Comparison of ENCODE assay signal across 8 cellular contexts in the genomic region with DNA sequence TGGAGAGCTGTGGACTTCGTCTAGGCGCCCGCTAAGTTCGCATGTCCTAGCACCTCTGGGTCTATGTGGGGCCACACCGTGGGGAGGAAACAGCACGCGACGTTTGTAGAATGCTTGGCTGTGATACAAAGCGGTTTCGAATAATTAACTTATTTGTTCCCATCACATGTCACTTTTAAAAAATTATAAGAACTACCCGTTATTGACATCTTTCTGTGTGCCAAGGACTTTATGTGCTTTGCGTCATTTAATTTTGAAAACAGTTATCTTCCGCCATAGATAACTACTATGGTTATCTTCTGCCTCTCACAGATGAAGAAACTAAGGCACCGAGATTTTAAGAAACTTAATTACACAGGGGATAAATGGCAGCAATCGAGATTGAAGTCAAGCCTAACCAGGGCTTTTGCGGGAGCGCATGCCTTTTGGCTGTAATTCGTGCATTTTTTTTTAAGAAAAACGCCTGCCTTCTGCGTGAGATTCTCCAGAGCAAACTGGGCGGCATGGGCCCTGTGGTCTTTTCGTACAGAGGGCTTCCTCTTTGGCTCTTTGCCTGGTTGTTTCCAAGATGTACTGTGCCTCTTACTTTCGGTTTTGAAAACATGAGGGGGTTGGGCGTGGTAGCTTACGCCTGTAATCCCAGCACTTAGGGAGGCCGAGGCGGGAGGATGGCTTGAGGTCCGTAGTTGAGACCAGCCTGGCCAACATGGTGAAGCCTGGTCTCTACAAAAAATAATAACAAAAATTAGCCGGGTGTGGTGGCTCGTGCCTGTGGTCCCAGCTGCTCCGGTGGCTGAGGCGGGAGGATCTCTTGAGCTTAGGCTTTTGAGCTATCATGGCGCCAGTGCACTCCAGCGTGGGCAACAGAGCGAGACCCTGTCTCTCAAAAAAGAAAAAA. TPM values are rescaled to one million over a fixed set of nuclear protein-coding genes. Genes with fewer than 3 reads are reported as not detected.
DNase-seq lines count a peak whose midpoint lies in the region; ATAC-seq and TF ChIP-seq lines count a peak whose summit lies in the region.

No MANE protein-coding gene starts in this region.

- H3K4me3 Mint-ChIP-seq in activated naive CD4-positive, alpha-beta T cell treated with anti-CD3 and anti-CD28 coated beads for 36 hours: peak overlapping the region; percentile 99

- peak overlapping the region; percentile 90 for H3K4me3 ChIP-seq in DOHH2 (ENCODE audit: low read length)
- peak overlapping the region; percentile 88 for H3K4me3 ChIP-seq in HL-60 (replicated peaks; ENCODE audit: insufficient read depth, low read length)
- H3K4me3 ChIP-seq in RWPE2 (ENCODE audit: severe bottlenecking): peak overlapping the region; percentile 89
- H3K4me3 ChIP-seq in neural cell (ENCODE audit: low read length): peak overlapping the region; percentile 78
- H3K4me3 ChIP-seq in upper lobe of right lung: peak overlapping the region; percentile 96

- H4K20me1 ChIP-seq in DOHH2 (ENCODE audit: control insufficient read depth, insufficient read depth, low read depth, low read length): peaks cover 34% of the 10 kb centered on the region; the same call in 1 of the 2 replicates
- no peaks in the 10 kb centered on the region for H4K20me1 ChIP-seq in neural cell (ENCODE audit: insufficient read depth)

- peaks cover 43% of the 10 kb centered on the region for H3K4me1 Mint-ChIP-seq in activated naive CD4-positive, alpha-beta T cell treated with anti-CD3 and anti-CD28 coated beads for 36 hours (ENCODE audit: low read depth)

- no peak for TF ChIP-seq EP300 in neural cell (conservative IDR thresholded peaks at IDR 0.05; ENCODE audit: poor library complexity, severe bottlenecking)

- TF ChIP-seq RAD21 in neural cell (conservative IDR thresholded peaks at IDR 0.05): no peak

- H3F3A ChIP-seq in DOHH2 (ENCODE audit: control insufficient read depth, insufficient read depth) (peaks cover 36% of the 10 kb centered on the region), neural cell (ENCODE audit: insufficient read depth, low read length, poor library complexity, severe bottlenecking) (peaks cover 7% of the 10 kb centered on the region)

- H3K9me3 ChIP-seq in DOHH2 (ENCODE audit: control insufficient read depth, insufficient read depth, low read length) (no peaks in the 10 kb centered on the region), RWPE2 (ENCODE audit: severe bottlenecking) (no peaks in the 10 kb centered on the region), neural cell (ENCODE audit: low read length) (no peaks in the 10 kb centered on the region), upper lobe of right lung (no peaks in the 10 kb centered on the region)

- H3K27me3 Mint-ChIP-seq in activated naive CD4-positive, alpha-beta T cell treated with anti-CD3 and anti-CD28 coated beads for 36 hours (ENCODE audit: low read depth): peaks cover 3% of the 10 kb centered on the region

- TF ChIP-seq CTCF in DOHH2 (IDR thresholded peaks at IDR 0.05; ENCODE audit: low read depth, low read length, poor library complexity, severe bottlenecking): no peak
- no peak for TF ChIP-seq CTCF in HL-60 (IDR thresholded peaks at IDR 0.05; ENCODE audit: insufficient read depth, low read length)
- no peak for TF ChIP-seq CTCF in RWPE2 (IDR thresholded peaks at IDR 0.05; ENCODE audit: poor library complexity, severe bottlenecking)
- no peak for TF ChIP-seq CTCF in foreskin keratinocyte (conservative IDR thresholded peaks at IDR 0.05)
- TF ChIP-seq CTCF in neural cell (IDR thresholded peaks at IDR 0.05; ENCODE audit: poor library complexity, severe bottlenecking): no peak
- TF ChIP-seq CTCF in upper lobe of right lung (IDR thresholded peaks at IDR 0.05): no peak

- H3K9ac ChIP-seq in neural cell (ENCODE audit: low read length): peak overlapping the region; percentile 51

- H3K27ac Mint-ChIP-seq in activated naive CD4-positive, alpha-beta T cell treated with anti-CD3 and anti-CD28 coated beads for 36 hours: peak overlapping the region; percentile 100

- H3K79me2 ChIP-seq in DOHH2 (ENCODE audit: control insufficient read depth, low read length): peaks cover 55% of the 10 kb centered on the region
- H3K79me2 ChIP-seq in neural cell (replicated peaks; ENCODE audit: insufficient read depth, low read length): no peaks in the 10 kb centered on the region

- peak overlapping the region; percentile 52 for H2AFZ ChIP-seq in neural cell (ENCODE audit: low read depth, low read length)

- ATAC-seq in RWPE2 (ENCODE audit: low read depth): peak; percentile 26
- peak; percentile 3 for ATAC-seq in foreskin keratinocyte
- ATAC-seq in upper lobe of right lung: peak; percentile 66
- no peak for ATAC-seq in HG03039 (IDR thresholded peaks at IDR 0.05; ENCODE audit: unreplicated experiment)

- H3K9me3 Mint-ChIP-seq in activated naive CD4-positive, alpha-beta T cell treated with anti-CD3 and anti-CD28 coated beads for 36 hours: no peaks in the 10 kb centered on the region

- DNase-seq in HL-60 (ENCODE audit: low read depth in 1 of 2, low spot score in 1 of 2): peak in 1 of 2 experiments; percentile 84
- DNase-seq in RWPE2 (ENCODE audit: low spot score): no peak
- DNase-seq in activated naive CD4-positive, alpha-beta T cell treated with anti-CD3 and anti-CD28 coated beads for 36 hours: peak; percentile 77
- DNase-seq in foreskin keratinocyte: peak in 1 of 2 donors; percentile 57
- DNase-seq in upper lobe of right lung: peak; percentile 71

- H3K27me3 ChIP-seq in DOHH2 (ENCODE audit: control insufficient read depth, low read length): no peaks in the 10 kb centered on the region
- no peaks in the 10 kb centered on the region for H3K27me3 ChIP-seq in HL-60 (ENCODE audit: insufficient read depth, poor library complexity, severe bottlenecking)
- H3K27me3 ChIP-seq in RWPE2 (ENCODE audit: insufficient read depth, poor library complexity, severe bottlenecking): no peaks in the 10 kb centered on the region
- no peaks in the 10 kb centered on the region for H3K27me3 ChIP-seq in foreskin keratinocyte
- peaks cover 10% of the 10 kb centered on the region for H3K27me3 ChIP-seq in neural cell (ENCODE audit: insufficient read depth, low read depth, low read length)
- H3K27me3 ChIP-seq in upper lobe of right lung: no peaks in the 10 kb centered on the region

- H3K36me3 ChIP-seq in DOHH2 (ENCODE audit: control insufficient read depth, low read length) (peaks cover 59% of the 10 kb centered on the region), RWPE2 (ENCODE audit: low read depth) (peaks cover 39% of the 10 kb centered on the region), neural cell (ENCODE audit: insufficient read depth, low read length) (no peaks in the 10 kb centered on the region), upper lobe of right lung (peaks cover 43% of the 10 kb centered on the region)

- CTCF ChIA-PET in activated naive CD4-positive, alpha-beta T cell treated with anti-CD3 and anti-CD28 coated beads for 36 hours (lab: Charles Lee): interaction anchor here (0.8 to 14.8 kb wide), 7 partner anchors 10 to 888 kb away, joined by 3 to 200 read pairs (median 16); a partner anchor contains a TSS

- peaks cover 71% of the 10 kb centered on the region for H3K36me3 Mint-ChIP-seq in activated naive CD4-positive, alpha-beta T cell treated with anti-CD3 and anti-CD28 coated beads for 36 hours (ENCODE audit: low read depth)

- H3K9me2 ChIP-seq in DOHH2 (replicated peaks; ENCODE audit: control insufficient read depth, low read length) (no peaks in the 10 kb centered on the region), neural cell (ENCODE audit: insufficient read depth, low read length) (no peaks in the 10 kb centered on the region)

- H3K27ac ChIP-seq in DOHH2 (ENCODE audit: low read depth, low read length) (peak overlapping the region; percentile 80), HL-60 (replicated peaks) (peak overlapping the region; percentile 97), RWPE2 (ENCODE audit: poor library complexity, severe bottlenecking) (peak overlapping the region; percentile 58), foreskin keratinocyte (peak overlapping the region; percentile 96), neural cell (ENCODE audit: low read length) (no peak overlapping the region), upper lobe of right lung (peak overlapping the region; percentile 100)

- H3K4me1 ChIP-seq in DOHH2 (ENCODE audit: control insufficient read depth, low read length): peaks cover 54% of the 10 kb centered on the region
- H3K4me1 ChIP-seq in RWPE2 (ENCODE audit: insufficient read depth, poor library complexity, severe bottlenecking): peaks cover 7% of the 10 kb centered on the region
- peaks cover 8% of the 10 kb centered on the region for H3K4me1 ChIP-seq in foreskin keratinocyte
- H3K4me1 ChIP-seq in upper lobe of right lung: peaks cover 47% of the 10 kb centered on the region

- intact Hi-C loops in activated naive CD4-positive, alpha-beta T cell treated with anti-CD3 and anti-CD28 coated beads for 36 hours (cut with micrococcal nuclease): loop anchor here (1.0 to 10.0 kb wide), 3 partner anchors 24 to 888 kb away; a partner anchor contains a TSS
- intact Hi-C loops in upper lobe of right lung (cut with DNase I): loop anchor here (10.0 kb wide), 1 partner anchor 48 kb away; a partner anchor contains a TSS

- peak overlapping the region; percentile 74 for H3K4me2 ChIP-seq in DOHH2 (ENCODE audit: low read length)
- H3K4me2 ChIP-seq in neural cell (ENCODE audit: low read length): peak overlapping the region; percentile 92

TF ChIP-seq in neural cell, 6 proteins besides CTCF, POLR2A, EP300 and RAD21 (continues in another document):
- no peak for TF ChIP-seq MXI1 (conservative IDR thresholded peaks at IDR 0.05; ENCODE audit: poor library complexity, severe bottlenecking)

RNA-seq across cellular contexts. Expression of a gene that starts 1.0 kb away (rescaled TPM):
- 1,000 to 10,000 TPM; 5,387 to 5,703 TPM for total RNA-seq in activated naive CD4-positive, alpha-beta T cell treated with anti-CD3 and anti-CD28 coated beads for 36 hours
- total RNA-seq in foreskin keratinocyte (1,130 and 1,370 TPM in 2 replicates), upper lobe of right lung (4,033 TPM)
- polyA plus RNA-seq in foreskin keratinocyte (1,521 and 1,612 TPM in 2 replicates), neural cell (15.6 and 29.0 TPM in 2 replicates)
- polyA minus RNA-seq in neural cell: 4.9 and 6.7 TPM in 2 replicates

RNA-seq across cellular contexts. Expression of a gene that starts 1.2 kb away (rescaled TPM):
- 1 to 10 TPM; 6.1 to 6.3 TPM for total RNA-seq in activated naive CD4-positive, alpha-beta T cell treated with anti-CD3 and anti-CD28 coated beads for 36 hours
- total RNA-seq in foreskin keratinocyte (0.21 and 0.37 TPM in 2 replicates), upper lobe of right lung (3.7 TPM)
- polyA plus RNA-seq in foreskin keratinocyte (0.18 and 0.19 TPM in 2 replicates), neural cell (not detected in 2 replicates)
- polyA minus RNA-seq in neural cell: not detected in 2 replicates

RNA-seq across cellular contexts. Expression of a gene that starts 24.0 kb away (rescaled TPM):
- total RNA-seq in activated naive CD4-positive, alpha-beta T cell treated with anti-CD3 and anti-CD28 coated beads for 36 hours: 10 to 100 TPM; 40.3 to 42.5 TPM
- total RNA-seq in foreskin keratinocyte (10.2 and 11.9 TPM in 2 replicates), upper lobe of right lung (25.4 TPM)
- polyA plus RNA-seq in foreskin keratinocyte (7.6 and 8.6 TPM in 2 replicates), neural cell (34.0 and 38.3 TPM in 2 replicates)
- polyA minus RNA-seq in neural cell: 46.7 and 52.1 TPM in 2 replicates

RNA-seq across cellular contexts. Expression of a gene that starts 48.9 kb away (rescaled TPM):
- total RNA-seq in activated naive CD4-positive, alpha-beta T cell treated with anti-CD3 and anti-CD28 coated beads for 36 hours: 10 to 100 TPM; 83.2 to 96.4 TPM
- total RNA-seq in foreskin keratinocyte (34.4 and 42.8 TPM in 2 replicates), upper lobe of right lung (97.6 TPM)
- polyA plus RNA-seq in foreskin keratinocyte (17.3 and 18.7 TPM in 2 replicates), neural cell (52.2 and 58.4 TPM in 2 replicates)
- polyA minus RNA-seq in neural cell: 100 and 101 TPM in 2 replicates
